Comparison of ENCODE assay signal across 21 cellular contexts in genomic region chr14:98799891-98800290, GRCh38.
"Had no signal": no experiment of that assay in that cellular context is flagged by ENCODE, and none has a peak within 500 bp of the region (broad histone marks: within the 10 kb centered on the region; RNA-seq: fewer than 3 reads in every experiment).

No MANE protein-coding gene starts in this region.

- H3K36me3 ChIP-seq: esophagus muscularis mucosa, gastrocnemius medialis, heart left ventricle, left lung, lower lobe of right lung had no signal

- H3K4me3 ChIP-seq: coronary artery, dorsolateral prefrontal cortex, esophagus muscularis mucosa, gastrocnemius medialis, heart left ventricle, hepatocyte, left lung, lower lobe of right lung, mucosa of descending colon had no signal

- H3K4me3 Mint-ChIP-seq: immature natural killer cell; mesothelial cell of epicardium; naive thymus-derived CD4-positive, alpha-beta T cell had no signal

- H3K27ac ChIP-seq: coronary artery, dorsolateral prefrontal cortex, esophagus muscularis mucosa, gastrocnemius medialis, heart left ventricle, hepatocyte, left lung, lower lobe of right lung had no signal

- H3K27ac Mint-ChIP-seq: immature natural killer cell, mesothelial cell of epicardium had no signal

- H3K27me3 ChIP-seq: esophagus muscularis mucosa, gastrocnemius medialis, hepatocyte had no signal

- H3K27me3 Mint-ChIP-seq: naive thymus-derived CD4-positive, alpha-beta T cell had no signal

- DNase-seq: dermis blood vessel endothelial cell; dorsolateral prefrontal cortex; effector CD4-positive, alpha-beta T cell; effector memory CD4-positive, alpha-beta T cell; foreskin fibroblast; foreskin melanocyte; gastrocnemius medialis; heart left ventricle; hypothalamus; immature natural killer cell; left cardiac atrium; left lung; left ventricle myocardium superior; lower lobe of right lung; mesenchymal stem cell; mucosa of descending colon; naive thymus-derived CD4-positive, alpha-beta T cell had no signal

- H3K36me3 Mint-ChIP-seq: immature natural killer cell; mesothelial cell of epicardium; naive thymus-derived CD4-positive, alpha-beta T cell had no signal

- ATAC-seq: gastrocnemius medialis; heart left ventricle; left cardiac atrium; left lung; left ventricle myocardium superior; lower lobe of right lung; mucosa of descending colon; naive thymus-derived CD4-positive, alpha-beta T cell had no signal

- H3K9me3 ChIP-seq: gastrocnemius medialis, lower lobe of right lung had no signal

- H3K4me1 ChIP-seq: gastrocnemius medialis, heart left ventricle, left lung, lower lobe of right lung had no signal

- H3K4me1 Mint-ChIP-seq: immature natural killer cell had no signal
